In genomic region chr15:34367128-34368081, GRCh38 we compare ENCODE assay signal across 1 cellular context.
TF ChIP-seq lines count a peak whose summit lies in the region.

Gene LPCAT4, minus strand, starts transcription at chr15:34367196. Its CDS starts 96 bp downstream, at chr15:34367100.

TF ChIP-seq in HepG2, 621 proteins besides CTCF, POLR2A, EP300 and RAD21 (continued from another document and continues in another):
- no peak for TF ChIP-seq ZNF280D (CRISPR knock-in tag; IDR thresholded peaks at IDR 0.05)
- TF ChIP-seq ZNF263 (CRISPR knock-in tag; IDR thresholded peaks at IDR 0.05) = no peak
- TF ChIP-seq ZNF713 (CRISPR knock-in tag; IDR thresholded peaks at IDR 0.05) = 0 out of 2 replicates have a peak, but pooled peaks have one; percentile 39
- TF ChIP-seq IRF1 (CRISPR knock-in tag; IDR thresholded peaks at IDR 0.05; ENCODE audit: low read depth) = no peak
- peak; percentile 90 for TF ChIP-seq POLR2G (IDR thresholded peaks at IDR 0.05; ENCODE audit: low read depth, low read length)
- peak; percentile 68 for TF ChIP-seq ELF3 (CRISPR knock-in tag; IDR thresholded peaks at IDR 0.05)
- no peak for TF ChIP-seq ZNF569 (CRISPR knock-in tag; IDR thresholded peaks at IDR 0.05; ENCODE audit: borderline replicate concordance)
- TF ChIP-seq ZNF513 (CRISPR knock-in tag; conservative IDR thresholded peaks at IDR 0.05) = no peak
- no peak; the same call in 1 of the 2 replicates for TF ChIP-seq SRY (CRISPR knock-in tag; IDR thresholded peaks at IDR 0.05)
- TF ChIP-seq NFIB (CRISPR knock-in tag; IDR thresholded peaks at IDR 0.05; ENCODE audit: borderline replicate concordance) = no peak
- 0 out of 2 replicates have a peak, but pooled peaks have one; percentile 27 for TF ChIP-seq ETV6 (CRISPR knock-in tag; conservative IDR thresholded peaks at IDR 0.05)
- TF ChIP-seq AKNA (CRISPR knock-in tag; IDR thresholded peaks at IDR 0.05; ENCODE audit: borderline replicate concordance) = no peak
- TF ChIP-seq ZBTB1 (CRISPR knock-in tag; IDR thresholded peaks at IDR 0.05; ENCODE audit: borderline replicate concordance) = no peak
- no peak for TF ChIP-seq SP2 (CRISPR knock-in tag; IDR thresholded peaks at IDR 0.05)
- no peak for TF ChIP-seq ZNF282 (IDR thresholded peaks at IDR 0.05; ENCODE audit: partially characterized antibody)
- peak; percentile 77 for TF ChIP-seq ZNF598 (CRISPR knock-in tag; IDR thresholded peaks at IDR 0.05; ENCODE audit: borderline replicate concordance)
- TF ChIP-seq MXD3 (CRISPR knock-in tag; IDR thresholded peaks at IDR 0.05) = peak; percentile 91
- no peak; the same call in 1 of the 2 replicates for TF ChIP-seq HES4 (CRISPR knock-in tag; IDR thresholded peaks at IDR 0.05; ENCODE audit: borderline replicate concordance)
- no peak for TF ChIP-seq NAIF1 (CRISPR knock-in tag; IDR thresholded peaks at IDR 0.05; ENCODE audit: borderline replicate concordance)
- peak; percentile 23; the same call in 1 of the 2 replicates for TF ChIP-seq PHF21A (CRISPR knock-in tag; IDR thresholded peaks at IDR 0.05)
- TF ChIP-seq XBP1 (CRISPR knock-in tag; IDR thresholded peaks at IDR 0.05) = no peak
- peak; percentile 75; the same call in 1 of the 2 replicates for TF ChIP-seq ZNF709 (CRISPR knock-in tag; IDR thresholded peaks at IDR 0.05)
- TF ChIP-seq BATF2 (CRISPR knock-in tag; IDR thresholded peaks at IDR 0.05) = no peak
- TF ChIP-seq SOX6 (IDR thresholded peaks at IDR 0.05) = no peak
- TF ChIP-seq SOX6 (CRISPR knock-in tag; IDR thresholded peaks at IDR 0.05) = peak; percentile 72
- no peak for TF ChIP-seq ATF2 (CRISPR knock-in tag; IDR thresholded peaks at IDR 0.05)
- TF ChIP-seq TEAD3 (CRISPR knock-in tag; optimal IDR thresholded peaks at IDR 0.05; ENCODE audit: borderline replicate concordance) = peak; percentile 35
- TF ChIP-seq EHMT2 (IDR thresholded peaks at IDR 0.05; ENCODE audit: borderline replicate concordance, low read depth, low read length) = no peak
- TF ChIP-seq ZNF138 (CRISPR knock-in tag; IDR thresholded peaks at IDR 0.05; ENCODE audit: low read depth) = no peak; the same call in 1 of the 2 replicates
- no peak for TF ChIP-seq ZNF740 (CRISPR knock-in tag; IDR thresholded peaks at IDR 0.05)
- TF ChIP-seq ZNF790 (CRISPR knock-in tag; IDR thresholded peaks at IDR 0.05; ENCODE audit: borderline replicate concordance) = no peak
- no peak for TF ChIP-seq ZNF354B (CRISPR knock-in tag; IDR thresholded peaks at IDR 0.05)
- no peak for TF ChIP-seq ZNF775 (CRISPR knock-in tag; IDR thresholded peaks at IDR 0.05; ENCODE audit: borderline replicate concordance)
- peak; percentile 34; the same call in 1 of the 2 replicates for TF ChIP-seq ZNF224 (CRISPR knock-in tag; IDR thresholded peaks at IDR 0.05)
- no peak for TF ChIP-seq MYNN (CRISPR knock-in tag; IDR thresholded peaks at IDR 0.05; ENCODE audit: low read depth)
- no peak for TF ChIP-seq ZNF639 (CRISPR knock-in tag; conservative IDR thresholded peaks at IDR 0.05)
- TF ChIP-seq PCBP1 (IDR thresholded peaks at IDR 0.05; ENCODE audit: borderline replicate concordance, low read depth, low read length) = no peak
- TF ChIP-seq ZNF557 (CRISPR knock-in tag; IDR thresholded peaks at IDR 0.05) = no peak
- peak; percentile 69; the same call in 1 of the 2 replicates for TF ChIP-seq ARNT2 (CRISPR knock-in tag; IDR thresholded peaks at IDR 0.05; ENCODE audit: low read depth)
- TF ChIP-seq FIP1L1 (IDR thresholded peaks at IDR 0.05; ENCODE audit: borderline replicate concordance, insufficient read depth, low read depth, low read length) = no peak
- no peak for TF ChIP-seq ZNF839 (CRISPR knock-in tag; IDR thresholded peaks at IDR 0.05; ENCODE audit: borderline replicate concordance)
- no peak for TF ChIP-seq JUND (CRISPR knock-in tag; IDR thresholded peaks at IDR 0.05)
- no peak for TF ChIP-seq ZNF18 (CRISPR knock-in tag; IDR thresholded peaks at IDR 0.05; ENCODE audit: insufficient replicate concordance)
- TF ChIP-seq ZBTB42 (CRISPR knock-in tag; IDR thresholded peaks at IDR 0.05) = peak; percentile 83; the same call in 1 of the 2 replicates
- TF ChIP-seq ATF1 (CRISPR knock-in tag; IDR thresholded peaks at IDR 0.05) = no peak
- 0 out of 2 replicates have a peak, but pooled peaks have one; percentile 25 for TF ChIP-seq HMG20A (CRISPR knock-in tag; IDR thresholded peaks at IDR 0.05; ENCODE audit: borderline replicate concordance)
- TF ChIP-seq ZBTB25 (CRISPR knock-in tag; IDR thresholded peaks at IDR 0.05) = no peak
